ENCODE assay signal across 8 cellular contexts in genomic region chr1:10796029-10796944, GRCh38. TPM values are rescaled to one million over a fixed set of nuclear protein-coding genes. Genes with fewer than 3 reads are reported as not detected.
DNase-seq lines count a peak whose midpoint lies in the region; ATAC-seq and TF ChIP-seq lines count a peak whose summit lies in the region.

CASZ1 (minus strand) TSS chr1:10796646; CDS start chr1:10693889, 102,757 bp downstream.

- intact Hi-C loops in posterior vena cava (cut with DNase I), result loop anchor here in 1 of 2 donors (10.0 kb wide), 1 partner anchor 281 kb away; no protein-coding TSS in a partner anchor

- H4K20me1 ChIP-seq in hepatocyte (ENCODE audit: insufficient read depth, poor library complexity, severe bottlenecking), result no peaks in the 10 kb centered on the region

- no peaks in the 10 kb centered on the region for H3K9me3 Mint-ChIP-seq in activated naive CD4-positive, alpha-beta T cell treated with anti-CD3 and anti-CD28 coated beads, Interleukin-2, amount 10 ng/mL, durations not matched to agents 7 days and 5 days

- peaks cover 29% of the 10 kb centered on the region for H3K27me3 ChIP-seq in hepatocyte

- no peaks in the 10 kb centered on the region for H3K9me2 ChIP-seq in hepatocyte (replicated peaks; ENCODE audit: insufficient read depth)

- no peak for DNase-seq in activated naive CD4-positive, alpha-beta T cell treated with anti-CD3 and anti-CD28 coated beads, Interleukin-2, amount 10 ng/mL, durations not matched to agents 7 days and 5 days
- no peak for DNase-seq in activated naive CD4-positive, alpha-beta T cell treated with anti-CD3 and anti-CD28 coated beads, Interleukin-2, amount 50 U/mL, for 16 hours
- DNase-seq in NCI-H446 (lab: John Stamatoyannopoulos, UW), result peak; percentile 70 to 91
- peak; percentile 89 for DNase-seq in astrocyte of the spinal cord (ENCODE audit: low read depth, low spot score)
- DNase-seq in hepatocyte (ENCODE audit: low spot score), result peak; percentile 93
- DNase-seq in posterior vena cava (ENCODE audit: low spot score), result peak; percentile 86
- no peak for DNase-seq in T-helper 9 cell

- peak within 1 kb of the TSS; percentile 71 for H3K4me3 Mint-ChIP-seq in activated naive CD4-positive, alpha-beta T cell treated with anti-CD3 and anti-CD28 coated beads, Interleukin-2, amount 10 ng/mL, durations not matched to agents 7 days and 5 days

- peak within 1 kb of the TSS; percentile 42 for H3K4me3 ChIP-seq in astrocyte of the spinal cord (ENCODE audit: low read depth, low read length)
- peak within 1 kb of the TSS; percentile 98 for H3K4me3 ChIP-seq in hepatocyte

- no peaks in the 10 kb centered on the region for H3K9me3 ChIP-seq in hepatocyte (ENCODE audit: low read depth)

- no peak within 1 kb of the TSS for H3K27ac Mint-ChIP-seq in activated naive CD4-positive, alpha-beta T cell treated with anti-CD3 and anti-CD28 coated beads, Interleukin-2, amount 10 ng/mL, durations not matched to agents 7 days and 5 days

- peaks cover 81% of the 10 kb centered on the region for H3K27me3 Mint-ChIP-seq in activated naive CD4-positive, alpha-beta T cell treated with anti-CD3 and anti-CD28 coated beads, Interleukin-2, amount 10 ng/mL, durations not matched to agents 7 days and 5 days

- peak within 1 kb of the TSS; percentile 93 for H2AFZ ChIP-seq in hepatocyte

- peaks cover 15% of the 10 kb centered on the region for H3K4me1 Mint-ChIP-seq in activated naive CD4-positive, alpha-beta T cell treated with anti-CD3 and anti-CD28 coated beads, Interleukin-2, amount 10 ng/mL, durations not matched to agents 7 days and 5 days

- WGBS in hepatocyte (ENCODE audit: low lambda C conversion rate, missing lambda C conversion rate), result 2% methylated on average over 38 of the region's 88 CpGs

- no peaks in the 10 kb centered on the region for H3K36me3 Mint-ChIP-seq in activated naive CD4-positive, alpha-beta T cell treated with anti-CD3 and anti-CD28 coated beads, Interleukin-2, amount 10 ng/mL, durations not matched to agents 7 days and 5 days

- H3K4me2 ChIP-seq in hepatocyte, result peak within 1 kb of the TSS; percentile 99

- TF ChIP-seq CTCF in astrocyte of the spinal cord (IDR thresholded peaks at IDR 0.05; ENCODE audit: low read depth, low read length), result no peak
- TF ChIP-seq CTCF in hepatocyte (IDR thresholded peaks at IDR 0.05; ENCODE audit: poor library complexity), result no peak

- ATAC-seq in GM21825 (IDR thresholded peaks at IDR 0.05; ENCODE audit: unreplicated experiment), result no peak

- peaks cover 13% of the 10 kb centered on the region for H3K4me1 ChIP-seq in hepatocyte (ENCODE audit: insufficient read depth)

- H3K79me2 ChIP-seq in hepatocyte, result no peaks in the 10 kb centered on the region

- no peak within 1 kb of the TSS for H3K27ac ChIP-seq in hepatocyte

- CTCF ChIA-PET in activated naive CD4-positive, alpha-beta T cell treated with anti-CD3 and anti-CD28 coated beads, Interleukin-2, amount 10 ng/mL, durations not matched to agents 7 days and 5 days (lab: Charles Lee), result no interaction called here

- H3K36me3 ChIP-seq in hepatocyte (replicated peaks; ENCODE audit: insufficient read depth, low read depth), result no peaks in the 10 kb centered on the region

- in situ Hi-C loops in astrocyte of the spinal cord (cut with HindIII; ENCODE audit: low sequenced_read_pairs), result no loop called here

RNA-seq across cellular contexts. Expression of gene CASZ1, which starts in this region (rescaled TPM):
- total RNA-seq in hepatocyte (3.6 and 6.5 TPM in 2 replicates), posterior vena cava (10 to 100 TPM; 18.4 to 21.5 TPM)
- 6.9 and 8.3 TPM in 2 replicates for polyA plus RNA-seq in hepatocyte

Comparison
In these comparisons a context has a peak if more than half of its experiments do, and no peak if none do; other contexts are left out.
1. DNase-seq: peak in NCI-H446 (2 of 2), astrocyte of the spinal cord (single experiment), hepatocyte (single experiment) and posterior vena cava (single experiment); none in activated naive CD4-positive, alpha-beta T cell treated with anti-CD3 and anti-CD28 coated beads, Interleukin-2, amount 10 ng/mL, durations not matched to agents 7 days and 5 days (single experiment), activated naive CD4-positive, alpha-beta T cell treated with anti-CD3 and anti-CD28 coated beads, Interleukin-2, amount 50 U/mL, for 16 hours (single experiment) and T-helper 9 cell (single experiment).